3 cellular contexts compared by ENCODE assay signal in genomic region chr15:95111969-95112368, GRCh38.
"Had no signal": no experiment of that assay in that cellular context is flagged by ENCODE, and none has a peak within 500 bp of the region (broad histone marks: within the 10 kb centered on the region; RNA-seq: fewer than 3 reads in every experiment).

No MANE protein-coding gene starts in this region.

- DNase-seq: GDM1, GF-D8 had no signal

- H3K4me3 ChIP-seq: GM12878 had no signal

- ATAC-seq: GM12878 had no signal
